Comparison of ENCODE assay signal across 1 cellular context in the genomic region with DNA sequence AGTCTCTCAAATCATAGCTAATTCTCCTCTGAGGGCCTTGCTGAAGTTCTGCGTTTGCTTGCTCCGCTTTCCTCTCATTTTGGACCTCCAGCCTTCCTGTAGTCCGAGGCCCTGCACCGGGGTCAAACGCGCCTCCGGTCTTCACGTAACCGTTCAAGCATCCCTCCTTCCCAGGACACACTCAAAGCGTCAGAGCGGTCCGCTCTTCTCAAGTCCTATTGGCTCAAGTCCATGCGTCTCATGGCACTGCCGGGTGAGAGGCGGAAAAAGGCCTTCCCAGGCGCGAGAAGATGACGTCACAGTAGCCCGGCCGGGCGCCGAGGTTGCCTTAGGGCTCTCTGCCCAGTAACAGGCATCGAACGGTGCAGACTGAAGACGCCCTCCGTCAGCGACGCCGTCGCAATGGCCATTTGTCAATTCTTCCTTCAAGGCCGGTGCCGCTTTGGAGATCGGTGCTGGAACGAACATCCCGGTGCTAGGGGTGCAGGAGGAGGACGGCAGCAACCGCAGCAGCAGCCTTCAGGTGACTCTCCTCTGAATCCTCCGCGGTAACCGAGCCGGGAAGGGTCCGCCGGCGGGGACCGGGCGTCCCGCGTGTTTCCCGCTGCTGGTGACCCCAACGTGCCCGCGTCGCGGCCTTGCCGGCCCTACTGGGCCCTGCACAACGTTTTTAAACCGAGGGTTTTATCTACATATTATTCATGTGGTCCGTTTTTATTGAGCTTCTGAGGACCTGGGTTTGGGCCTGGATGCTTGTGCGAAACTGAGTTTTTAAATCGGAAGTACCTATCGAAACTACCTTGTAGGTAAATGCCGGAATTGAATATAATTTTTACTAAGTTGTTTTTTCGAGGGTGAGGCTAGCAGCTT.
A peak's percentile ranks its signal among the peaks of the same experiment; 100 is the strongest.
TF ChIP-seq lines count a peak whose summit lies in the region.

A gene with protein sequence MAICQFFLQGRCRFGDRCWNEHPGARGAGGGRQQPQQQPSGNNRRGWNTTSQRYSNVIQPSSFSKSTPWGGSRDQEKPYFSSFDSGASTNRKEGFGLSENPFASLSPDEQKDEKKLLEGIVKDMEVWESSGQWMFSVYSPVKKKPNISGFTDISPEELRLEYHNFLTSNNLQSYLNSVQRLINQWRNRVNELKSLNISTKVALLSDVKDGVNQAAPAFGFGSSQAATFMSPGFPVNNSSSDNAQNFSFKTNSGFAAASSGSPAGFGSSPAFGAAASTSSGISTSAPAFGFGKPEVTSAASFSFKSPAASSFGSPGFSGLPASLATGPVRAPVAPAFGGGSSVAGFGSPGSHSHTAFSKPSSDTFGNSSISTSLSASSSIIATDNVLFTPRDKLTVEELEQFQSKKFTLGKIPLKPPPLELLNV (plus strand): TSS at position 365 of the 870 bp plus-strand sequence. CDS start 38 bp downstream, at position 403.

TF ChIP-seq in HCT116, 20 proteins besides CTCF, POLR2A, EP300 and RAD21 (continued from another document):
- TF ChIP-seq, protein P1, sequence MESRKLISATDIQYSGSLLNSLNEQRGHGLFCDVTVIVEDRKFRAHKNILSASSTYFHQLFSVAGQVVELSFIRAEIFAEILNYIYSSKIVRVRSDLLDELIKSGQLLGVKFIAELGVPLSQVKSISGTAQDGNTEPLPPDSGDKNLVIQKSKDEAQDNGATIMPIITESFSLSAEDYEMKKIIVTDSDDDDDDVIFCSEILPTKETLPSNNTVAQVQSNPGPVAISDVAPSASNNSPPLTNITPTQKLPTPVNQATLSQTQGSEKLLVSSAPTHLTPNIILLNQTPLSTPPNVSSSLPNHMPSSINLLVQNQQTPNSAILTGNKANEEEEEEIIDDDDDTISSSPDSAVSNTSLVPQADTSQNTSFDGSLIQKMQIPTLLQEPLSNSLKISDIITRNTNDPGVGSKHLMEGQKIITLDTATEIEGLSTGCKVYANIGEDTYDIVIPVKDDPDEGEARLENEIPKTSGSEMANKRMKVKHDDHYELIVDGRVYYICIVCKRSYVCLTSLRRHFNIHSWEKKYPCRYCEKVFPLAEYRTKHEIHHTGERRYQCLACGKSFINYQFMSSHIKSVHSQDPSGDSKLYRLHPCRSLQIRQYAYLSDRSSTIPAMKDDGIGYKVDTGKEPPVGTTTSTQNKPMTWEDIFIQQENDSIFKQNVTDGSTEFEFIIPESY (IDR thresholded peaks at IDR 0.05; ENCODE audit: extremely low read depth, insufficient replicate concordance, low read length): no peak
- TF ChIP-seq SP1 (IDR thresholded peaks at IDR 0.05; ENCODE audit: low read depth) (peak; percentile 84), EZH2phosphoT487 (IDR thresholded peaks at IDR 0.05; ENCODE audit: borderline replicate concordance) (no peak), ZFX (IDR thresholded peaks at IDR 0.05) (peak; percentile 93), MAX (IDR thresholded peaks at IDR 0.05) (peak; percentile 95), TCF7L2 (IDR thresholded peaks at IDR 0.05; ENCODE audit: borderline replicate concordance, extremely low read depth, insufficient read depth, insufficient read length) (peak; percentile 80), JUND (IDR thresholded peaks at IDR 0.05) (no peak), EZH2 (IDR thresholded peaks at IDR 0.05) (no peak), CBX3 (IDR thresholded peaks at IDR 0.05; ENCODE audit: low read depth) (no peak; the same call in 1 of the 2 replicates), ZNF274 (IDR thresholded peaks at IDR 0.05; ENCODE audit: low read depth, low read length) (no peak), YY1 (IDR thresholded peaks at IDR 0.05; ENCODE audit: extremely low read depth, insufficient replicate concordance, low read depth, low read length) (peak; percentile 70)
